In the genomic region with DNA sequence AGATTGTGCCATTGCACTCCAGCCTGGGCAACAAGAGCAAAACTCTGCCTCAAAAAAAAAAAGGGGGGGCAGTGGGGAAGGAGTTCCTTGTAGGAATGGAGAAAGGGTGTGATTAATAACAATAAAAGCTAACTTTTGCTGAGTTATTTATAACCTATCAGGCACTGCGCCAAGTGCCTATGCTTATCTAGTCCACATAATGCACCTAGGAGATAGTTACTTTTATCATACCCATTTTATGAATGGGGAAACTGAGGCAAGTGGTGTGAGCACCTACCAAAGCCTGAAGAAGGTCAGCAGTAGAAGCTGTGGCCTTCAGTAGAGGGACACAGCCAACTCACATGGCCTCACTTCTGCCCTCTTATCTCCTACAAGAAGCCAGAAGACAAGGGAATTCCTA, we compare ENCODE assay signal across 28 cellular contexts. TPM values are rescaled to one million over a fixed set of nuclear protein-coding genes. Genes with fewer than 3 reads are reported as not detected.
"Had no signal": no experiment of that assay in that cellular context is flagged by ENCODE, and none has a peak within 500 bp of the region (broad histone marks: within the 10 kb centered on the region; RNA-seq: fewer than 3 reads in every experiment).

No MANE protein-coding gene starts in this region.

- H2AFZ ChIP-seq: hepatocyte had no signal

- H3K27me3 ChIP-seq: heart left ventricle, hepatocyte, ovary, spleen, testis, upper lobe of left lung had no signal

- H3K79me2 ChIP-seq: hepatocyte had no signal

- H3K4me1 ChIP-seq: esophagus muscularis mucosa, gastroesophageal sphincter, heart left ventricle, psoas muscle, testis, tibial artery had no signal

- H3K4me3 ChIP-seq: esophagus muscularis mucosa, gastroesophageal sphincter, heart left ventricle, hepatocyte, lung, ovary, psoas muscle, skin epidermis, spleen, testis, tibial artery, upper lobe of left lung had no signal

- FAIRE-seq: endothelial cell of umbilical vein, kidney, urothelium cell line had no signal

- DNase-seq: dermis blood vessel endothelial cell; effector memory CD4-positive, alpha-beta T cell; foreskin keratinocyte; heart left ventricle; kidney; natural killer cell; occipital lobe; ovary; posterior cingulate gyrus; psoas muscle; right cardiac atrium; spleen; stimulated activated CD4-positive, alpha-beta T cell treated with anti-CD3 and anti-CD28 coated beads, Interleukin-4, amount 100 ng/mL, for 4 hours; substantia nigra; testis; tibial artery; upper lobe of left lung had no signal

- H3K4me2 ChIP-seq: hepatocyte had no signal

- H3K27ac ChIP-seq: esophagus muscularis mucosa, foreskin keratinocyte, gastroesophageal sphincter, heart left ventricle, hepatocyte, ovary, psoas muscle, skin epidermis, spleen, testis, tibial artery, upper lobe of left lung had no signal

- H3K9me3 ChIP-seq: esophagus muscularis mucosa, ovary, psoas muscle, spleen, testis had no signal

- H3K36me3 ChIP-seq: esophagus muscularis mucosa, gastroesophageal sphincter, heart left ventricle, ovary, spleen, upper lobe of left lung had no signal

- ATAC-seq: foreskin keratinocyte; gastroesophageal sphincter; heart left ventricle; left lobe of liver; natural killer cell; psoas muscle; right cardiac atrium; stimulated activated memory B cell treated with anti-CD40 and anti-IgM and Interleukin-4, amounts not matched to agents 10 μg/mL and 1 μg/mL and 100 μg/mL, for 72 hours had no signal

RNA-seq across cellular contexts. Expression of a gene that starts 13.6 kb away (rescaled TPM):
- total RNA-seq: epithelial cell of proximal tubule, foreskin keratinocyte had no signal
- polyA plus RNA-seq: fibroblast of lung, foreskin keratinocyte had no signal
